In the genomic region with DNA sequence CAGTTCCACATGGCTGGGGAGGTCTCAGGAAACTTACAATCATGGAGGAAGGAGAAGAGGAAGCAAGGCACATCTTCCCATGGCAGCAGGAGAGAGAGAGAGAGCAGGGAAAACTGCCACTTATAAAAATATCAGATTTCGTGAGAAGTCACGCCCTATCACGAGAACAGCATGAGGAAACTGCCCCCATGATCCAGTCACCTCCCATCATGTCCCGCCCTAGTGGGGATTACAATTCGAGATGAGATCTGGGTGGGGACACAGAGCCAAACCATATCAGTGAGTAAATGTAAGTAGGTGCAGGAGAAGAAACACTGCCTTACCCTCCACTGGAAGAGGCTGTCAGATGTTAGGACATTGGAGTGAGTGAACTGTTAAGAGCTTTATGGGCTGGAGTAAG, we compare ENCODE assay signal across 27 cellular contexts.
"Had no signal": no experiment of that assay in that cellular context is flagged by ENCODE, and none has a peak within 500 bp of the region (broad histone marks: within the 10 kb centered on the region; RNA-seq: fewer than 3 reads in every experiment).

No MANE protein-coding gene starts in this region.

- H3K27me3 Mint-ChIP-seq: dendritic cell treated with granulocyte-macrophage colony-stimulating factor and Interleukin-4, amounts not matched to agents 40 ng/mL and 50 ng/mL, for 4 days had no signal

- H3K27ac Mint-ChIP-seq: dendritic cell treated with granulocyte-macrophage colony-stimulating factor and Interleukin-4, amounts not matched to agents 40 ng/mL and 50 ng/mL, for 4 days; effector memory CD8-positive, alpha-beta T cell; endodermal cell; mesothelial cell of epicardium; naive B cell; naive thymus-derived CD8-positive, alpha-beta T cell had no signal

- H3K4me3 ChIP-seq: colonic mucosa, esophagus squamous epithelium, gastroesophageal sphincter, heart left ventricle, left lung, lower lobe of right lung, mucosa of descending colon had no signal

- H3K27ac ChIP-seq: colonic mucosa, epithelial cell of prostate, esophagus squamous epithelium, gastroesophageal sphincter, heart left ventricle, left lung, lower lobe of right lung had no signal

- H3K4me1 Mint-ChIP-seq: endodermal cell, mesothelial cell of epicardium, naive B cell had no signal

- H3K4me1 ChIP-seq: colonic mucosa, esophagus squamous epithelium, gastroesophageal sphincter, heart left ventricle, left lung, lower lobe of right lung had no signal

- H3K27me3 ChIP-seq: colonic mucosa had no signal

- H3K9me3 ChIP-seq: colonic mucosa, lower lobe of right lung, mucosa of descending colon had no signal

- H3K9me3 Mint-ChIP-seq: dendritic cell treated with granulocyte-macrophage colony-stimulating factor and Interleukin-4, amounts not matched to agents 40 ng/mL and 50 ng/mL, for 4 days had no signal

- DNase-seq: colonic mucosa; cortex of kidney; effector CD8-positive, alpha-beta T cell; effector memory CD8-positive, alpha-beta T cell; endodermal cell; erythroblast; esophagus squamous epithelium; foreskin fibroblast; heart left ventricle; hippocampal formation; left cardiac atrium; left lung; left ventricle myocardium superior; lower lobe of right lung; mesenchymal stem cell; mucosa of descending colon; naive B cell; naive thymus-derived CD8-positive, alpha-beta T cell had no signal

- ATAC-seq: effector memory CD8-positive, alpha-beta T cell; esophagus mucosa; gastroesophageal sphincter; heart left ventricle; left cardiac atrium; left lung; left ventricle myocardium superior; lower lobe of right lung; mucosa of descending colon; naive thymus-derived CD8-positive, alpha-beta T cell had no signal

- H3K4me3 Mint-ChIP-seq: dendritic cell treated with granulocyte-macrophage colony-stimulating factor and Interleukin-4, amounts not matched to agents 40 ng/mL and 50 ng/mL, for 4 days; effector memory CD8-positive, alpha-beta T cell; endodermal cell; mesothelial cell of epicardium; naive B cell; naive thymus-derived CD8-positive, alpha-beta T cell had no signal

- H3K36me3 ChIP-seq: colonic mucosa, esophagus squamous epithelium, gastroesophageal sphincter, heart left ventricle, left lung, lower lobe of right lung had no signal

- H3K36me3 Mint-ChIP-seq: mesothelial cell of epicardium had no signal

- FAIRE-seq: endometrium, frontal cortex, islet of Langerhans, keratinocyte had no signal
